In genomic region chr9:31320507-31320906, GRCh38 we compare ENCODE assay signal across 31 cellular contexts.
"Had no signal": no experiment of that assay in that cellular context is flagged by ENCODE, and none has a peak within 500 bp of the region (broad histone marks: within the 10 kb centered on the region; RNA-seq: fewer than 3 reads in every experiment).

No MANE protein-coding gene starts in this region.

- ATAC-seq: activated CD8-positive, alpha-beta T cell treated with anti-CD3 and anti-CD28 coated beads for 36 hours; activated T-cell treated with anti-CD3 and anti-CD28 coated beads, Interleukin-2, amount 50 U/mL, for 4 hours; activated T-helper 17 cell treated with anti-CD3 and anti-CD28 coated beads, Interleukin-2, amount 50 U/mL, for 72 hours; effector memory CD8-positive, alpha-beta T cell; foreskin keratinocyte; gastrocnemius medialis; heart left ventricle; WTC11 had no signal

- H3K4me1 ChIP-seq: esophagus muscularis mucosa, foreskin keratinocyte, gastrocnemius medialis, heart left ventricle had no signal

- H3K4me3 ChIP-seq: esophagus muscularis mucosa, gastrocnemius medialis, heart left ventricle had no signal

- H3K27me3 Mint-ChIP-seq: activated CD8-positive, alpha-beta T cell treated with anti-CD3 and anti-CD28 coated beads for 36 hours; activated naive CD8-positive, alpha-beta T cell; activated T-helper 17 cell treated with anti-CD3 and anti-CD28 coated beads, Interleukin-2, amount 50 U/mL, for 72 hours; central memory CD8-positive, alpha-beta T cell; effector memory CD8-positive, alpha-beta T cell had no signal

- H3K4me3 Mint-ChIP-seq: activated CD8-positive, alpha-beta T cell treated with anti-CD3 and anti-CD28 coated beads for 36 hours; activated naive CD8-positive, alpha-beta T cell; activated T-cell treated with anti-CD3 and anti-CD28 coated beads, Interleukin-2, amount 50 U/mL, for 4 hours; activated T-helper 17 cell treated with anti-CD3 and anti-CD28 coated beads, Interleukin-2, amount 50 U/mL, for 72 hours; central memory CD8-positive, alpha-beta T cell; effector memory CD8-positive, alpha-beta T cell; WTC11 had no signal

- H3K27ac ChIP-seq: brain microvascular endothelial cell, esophagus muscularis mucosa, foreskin keratinocyte, gastrocnemius medialis, heart left ventricle, VCaP had no signal

- H3K36me3 Mint-ChIP-seq: activated naive CD8-positive, alpha-beta T cell; WTC11 had no signal

- H3K27me3 ChIP-seq: brain microvascular endothelial cell, esophagus muscularis mucosa, foreskin keratinocyte, gastrocnemius medialis, heart left ventricle had no signal

- FAIRE-seq: astrocyte, bronchial epithelial cell, colon had no signal

- H3K4me1 Mint-ChIP-seq: WTC11 had no signal

- DNase-seq: activated CD4-positive, alpha-beta T cell treated with anti-CD3 and anti-CD28 coated beads, Interleukin-2, amount 50 U/mL, for 1 hour; activated CD4-positive, alpha-beta T cell treated with anti-CD3 and anti-CD28 coated beads, Interleukin-2, amount 50 U/mL, for 48 hours; activated CD8-positive, alpha-beta memory T cell treated with anti-CD3 and anti-CD28 coated beads for 24 hours; activated CD8-positive, alpha-beta T cell treated with anti-CD3 and anti-CD28 coated beads for 36 hours; activated effector memory CD4-positive, alpha-beta T cell treated with Interleukin-2 at 50 U/mL for 16 hours; activated gamma-delta T cell treated with Interleukin-2 at 50 U/mL for 16 hours; activated naive CD4-positive, alpha-beta T cell treated with anti-CD3 and anti-CD28 coated beads, Interleukin-2, amount 50 U/mL, for 16 hours; activated naive CD4-positive, alpha-beta T cell treated with Interleukin-2 at 50 U/mL for 16 hours; activated T-cell treated with anti-CD3 and anti-CD28 coated beads, Interleukin-2, amount 50 U/mL, for 4 hours; amniotic stem cell; anterior cingulate cortex; brain microvascular endothelial cell; cortex of kidney; dermis blood vessel endothelial cell; effector CD4-positive, alpha-beta T cell; effector memory CD8-positive, alpha-beta T cell; erythroblast; foreskin keratinocyte; gastrocnemius medialis; glutamatergic neuron; heart left ventricle; T-helper 2 cell had no signal

- H3K9me3 Mint-ChIP-seq: activated T-cell treated with anti-CD3 and anti-CD28 coated beads, Interleukin-2, amount 50 U/mL, for 4 hours; activated T-helper 17 cell treated with anti-CD3 and anti-CD28 coated beads, Interleukin-2, amount 50 U/mL, for 72 hours; central memory CD8-positive, alpha-beta T cell; effector memory CD8-positive, alpha-beta T cell; WTC11 had no signal

- H3K36me3 ChIP-seq: brain microvascular endothelial cell, esophagus muscularis mucosa, gastrocnemius medialis, heart left ventricle had no signal

- H3K9me3 ChIP-seq: esophagus muscularis mucosa, gastrocnemius medialis, heart left ventricle had no signal

- H3K27ac Mint-ChIP-seq: activated CD8-positive, alpha-beta T cell treated with anti-CD3 and anti-CD28 coated beads for 36 hours; activated naive CD8-positive, alpha-beta T cell; activated T-helper 17 cell treated with anti-CD3 and anti-CD28 coated beads, Interleukin-2, amount 50 U/mL, for 72 hours; WTC11 had no signal
